ENCODE assay signal across 8 cellular contexts in genomic region chr9:130106860-130107848, GRCh38. TPM values are rescaled to one million over a fixed set of nuclear protein-coding genes. Genes with fewer than 3 reads are reported as not detected.
DNase-seq lines count a peak whose midpoint lies in the region; ATAC-seq, FAIRE-seq and TF ChIP-seq lines count a peak whose summit lies in the region.

No MANE protein-coding gene starts in this region.

- no peak overlapping the region for H3K4me2 ChIP-seq in GM12878 (ENCODE audit: control insufficient read depth, insufficient read depth)

- H3K27ac ChIP-seq in GM12878 (ENCODE audit: control insufficient read depth, insufficient read depth) (no peak overlapping the region), small intestine (ENCODE audit: low read depth in 1 of 2, low read length in 1 of 2) (no peak overlapping the region)

- BruUV-seq in GM12878 (replicated peaks; lab: Mats Ljungman, UMichigan) = no TSS peak

- no peaks in the 10 kb centered on the region for H3K27me3 ChIP-seq in GM12878 (replicated peaks in 1 of 2; ENCODE audit: control insufficient read depth in 2 of 2, insufficient read depth in 2 of 2, low read length in 1 of 2)
- no peaks in the 10 kb centered on the region for H3K27me3 ChIP-seq in small intestine (ENCODE audit: control insufficient read depth in 2 of 2, insufficient read depth in 2 of 2, low read length in 2 of 2)

- RAD21 ChIA-PET in GM12878 (lab: Charles Lee; ENCODE audit: unreplicated experiment) = interaction anchor here (1.0 to 4.3 kb wide), 5 partner anchors 9 to 208 kb away, joined by 3 to 22 read pairs (median 20); no protein-coding TSS in a partner anchor

- H2AFZ ChIP-seq in GM12878 (ENCODE audit: control insufficient read depth, low read depth, low read length) = no peak overlapping the region

- TF ChIP-seq RAD21 in GM12878 (IDR thresholded peaks at IDR 0.05; ENCODE audit: insufficient read depth, low read depth, low read length) = peak; percentile 90

- H3K36me3 ChIP-seq in GM12878 (ENCODE audit: control insufficient read depth in 2 of 2, insufficient read depth in 2 of 2, low read length in 1 of 2) (peaks cover 9 to 15% of the 10 kb centered on the region in 2 experiments), small intestine (ENCODE audit: control insufficient read depth in 2 of 2, insufficient read depth in 2 of 2, low read length in 2 of 2) (peaks cover 3 to 10% of the 10 kb centered on the region in 2 donors)

- CTCF ChIA-PET in GM12878 (lab: Yijun Ruan, JAX) = interaction anchor here (0.6 to 7.2 kb wide), 29 partner anchors 9 to 393 kb away, joined by 3 to 96 read pairs (median 4); no protein-coding TSS in a partner anchor

- intact Hi-C loops in GM12878 (cut with micrococcal nuclease; ENCODE audit: unreplicated experiment) = loop anchor here (1.0 to 5.0 kb wide), 2 partner anchors 129 to 235 kb away; no protein-coding TSS in a partner anchor

- H3K79me2 ChIP-seq in GM12878 (ENCODE audit: control insufficient read depth, insufficient read depth, low read length) = no peaks in the 10 kb centered on the region

- SMC1A ChIA-PET in GM12878 (lab: Charles Lee; ENCODE audit: uncharacterized antibody, unreplicated experiment) = interaction anchor here (0.6 to 3.0 kb wide), 14 partner anchors 13 to 207 kb away, joined by 3 to 46 read pairs (median 4); no protein-coding TSS in a partner anchor

- in situ Hi-C loops in GM12878 (cut with MboI) = no loop called here

- no peak overlapping the region for H3K4me3 ChIP-seq in GM12878
- H3K4me3 ChIP-seq in small intestine (ENCODE audit: low read depth in 1 of 2, low read length in 2 of 2) = no peak overlapping the region

- no peaks in the 10 kb centered on the region for H4K20me1 ChIP-seq in GM12878 (ENCODE audit: control insufficient read depth, insufficient read depth)

- H3K4me1 ChIP-seq in GM12878 (ENCODE audit: control insufficient read depth, insufficient read depth, low read length) = peaks cover 6% of the 10 kb centered on the region
- H3K4me1 ChIP-seq in small intestine (ENCODE audit: control insufficient read depth in 2 of 2, insufficient read depth in 1 of 2, low read depth in 1 of 2, low read length in 1 of 2) = no peaks in the 10 kb centered on the region

- WGBS in GM12878 (ENCODE audit: insufficient coverage, insufficient replicate concordance, low lambda C conversion rate, missing lambda C conversion rate) = 33% methylated on average over 12 of the region's 12 CpGs
- 45 to 51% (median 46%) methylated on average over 12 of the region's 12 CpGs for WGBS in small intestine, 3 donors

- TF ChIP-seq POLR2A in GM12878 (IDR thresholded peaks at IDR 0.05; ENCODE audit: low read depth, low read length) = no peak

- ATAC-seq in GM12878 (peak; percentile 98), HG03520 (IDR thresholded peaks at IDR 0.05; ENCODE audit: unreplicated experiment) (no peak)

- FAIRE-seq in GM12878 (lab: Jason Lieb, UNC) (peak; percentile 87), small intestine (lab: Jason Lieb, UNC) (no peak)

- no peak for TF ChIP-seq EP300 in GM12878 (IDR thresholded peaks at IDR 0.05; ENCODE audit: borderline replicate concordance in 1 of 2, control insufficient read depth in 1 of 2, low read depth in 2 of 2, low read length in 2 of 2)

- TF ChIP-seq CTCF in GM12878 (IDR thresholded peaks at IDR 0.05 in 2 of 3, conservative IDR thresholded peaks at IDR 0.05 in 1 of 3; ENCODE audit: control insufficient read depth in 2 of 3, extremely low read depth in 1 of 3, insufficient read depth in 1 of 3, low read depth in 3 of 3, low read length in 3 of 3) = peak; percentile 72 to 88 (median 86)

- no peaks in the 10 kb centered on the region for H3K9me3 ChIP-seq in GM12878 (replicated peaks; ENCODE audit: control insufficient read depth, insufficient read depth, low read length)
- H3K9me3 ChIP-seq in small intestine (ENCODE audit: control insufficient read depth, low read depth) = no peaks in the 10 kb centered on the region

- H3K9ac ChIP-seq in GM12878 (ENCODE audit: control insufficient read depth, insufficient read depth, low read length) = no peak overlapping the region

- peak; percentile 76 for DNase-seq in NCI-H510A treated with DMSO at 0.1 percent for 48 hours (lab: John Stamatoyannopoulos, UW)
- DNase-seq in NCI-H510A (lab: John Stamatoyannopoulos, UW) = no peak
- DNase-seq in NCI-H2029 (lab: John Stamatoyannopoulos, UW) = peak; percentile 70
- DNase-seq in UCSD-AML1 (lab: John Stamatoyannopoulos, UW; ENCODE audit: unreplicated experiment) = peak; percentile 63
- DNase-seq in GM12878 (ENCODE audit: low read depth, low spot score) = no peak
- peak; percentile 33 for DNase-seq in iPS DF 19.7 (ENCODE audit: low read depth, low spot score)
- peak; percentile 68 for DNase-seq in small intestine

- POLR2A ChIA-PET in GM12878 (lab: Charles Lee) = no interaction called here

TF ChIP-seq in GM12878, 131 proteins besides CTCF, POLR2A, EP300 and RAD21:
- peak; percentile 88 for TF ChIP-seq SMC3 (IDR thresholded peaks at IDR 0.05; ENCODE audit: borderline replicate concordance, low read length)
- TF ChIP-seq RB1 (IDR thresholded peaks at IDR 0.05; ENCODE audit: borderline replicate concordance) = peak; percentile 34; the same call in 1 of the 2 replicates
- 0 out of 2 replicates have a peak, but pooled peaks have one; percentile 5 for TF ChIP-seq RUNX3 (IDR thresholded peaks at IDR 0.05; ENCODE audit: low read length)
- peak; percentile 33; the same call in 1 of the 2 replicates for TF ChIP-seq SMARCA5 (IDR thresholded peaks at IDR 0.05)
- TF ChIP-seq POU2F2 (IDR thresholded peaks at IDR 0.05; ENCODE audit: borderline replicate concordance, low read depth, low read length) = 0 out of 3 replicates have a peak, but pooled peaks have one; percentile 40
- peak; percentile 73; the same call in 1 of the 2 replicates for TF ChIP-seq YY1 (IDR thresholded peaks at IDR 0.05; ENCODE audit: low read depth, low read length)
- TF ChIP-seq TAF1 (IDR thresholded peaks at IDR 0.05; ENCODE audit: borderline replicate concordance, low read depth, low read length) = no peak
- TF ChIP-seq SKIL (IDR thresholded peaks at IDR 0.05; ENCODE audit: low read depth, poor library complexity, severe bottlenecking) = peak; percentile 36
- TF ChIP-seq MEF2B (IDR thresholded peaks at IDR 0.05; ENCODE audit: partially characterized antibody, poor library complexity, severe bottlenecking) = no peak
- TF ChIP-seq PKNOX1 (IDR thresholded peaks at IDR 0.05) = no peak
- TF ChIP-seq MAX (IDR thresholded peaks at IDR 0.05; ENCODE audit: low read depth, low read length) = no peak
TF ChIP-seq in GM12878: peak in this region for 7.

RNA-seq across cellular contexts. Expression of gene GPR107, which starts 53.4 kb away (rescaled TPM):
- total RNA-seq in GM12878 (2013; cell fraction: nucleolus; rRNA removed) = 50.0 and 61.3 TPM in 2 replicates
- total RNA-seq in GM12878 (2014; rRNA removed) (10.1 and 10.3 TPM in 2 replicates), GM12878 (2014; rRNA removed; fragmentation: Illumina TruSeq; extraction: Trizol) (9.9 and 10.0 TPM in 2 replicates), GM12878 (2021) (14.9 and 16.6 TPM in 2 replicates)
- polyA plus RNA-seq in GM12878 (2011; ENCODE audit: low read depth) = 10.6 TPM
- polyA plus RNA-seq in GM12878 (2011; rRNA removed) (21.4 and 23.2 TPM in 2 replicates), GM12878 (2014; fragmentation: Illumina TruSeq; extraction: Trizol) (13.2 and 14.0 TPM in 2 replicates), GM12878 (2014; fragmentation: Nextera tagmentation; extraction: Ambion mirVana) (1 to 10 TPM; 2.7 to 2.9 TPM), GM12878 (2014; rRNA removed) (10.0 and 11.2 TPM in 2 replicates), GM12878 (2016; fragmentation: Nextera tagmentation; extraction: Ambion mirVana) (10 to 100 TPM in 1 of 2 experiments, 1 to 10 TPM in 1; 6.3 to 10.9 TPM), small intestine (10 to 100 TPM in 1 of 3 donors, 1 to 10 TPM in 2; 2.7 to 22.4 (median 3.2) TPM)
- polyA plus RNA-seq in GM12878 (2011; cell fraction: cytosol; rRNA removed) = 11.0 and 12.5 TPM in 2 replicates
- 19.9 and 23.2 TPM in 2 replicates for polyA plus RNA-seq in GM12878 (2011; cell fraction: nucleus; rRNA removed)
- polyA plus RNA-seq in GM12878 (2012) = 14.5 and 22.9 TPM in 2 replicates
- polyA minus RNA-seq in GM12878 (2011; rRNA and poly(A)+ RNA removed) = 22.1 and 23.7 TPM in 2 replicates
- polyA minus RNA-seq in GM12878 (2011; cell fraction: cytosol; rRNA and poly(A)+ RNA removed) = 7.4 and 18.3 TPM in 2 replicates
- 10.5 and 20.3 TPM in 2 replicates for polyA minus RNA-seq in GM12878 (2011; cell fraction: nucleus; rRNA and poly(A)+ RNA removed)

Comparison
In these comparisons a context has a peak if more than half of its experiments do, and no peak if none do; other contexts are left out.
1. DNase-seq: peak in NCI-H510A treated with DMSO at 0.1 percent for 48 hours (single experiment), NCI-H2029 (single experiment), UCSD-AML1 (single experiment), iPS DF 19.7 (single experiment) and small intestine (single experiment); none in NCI-H510A (single experiment) and GM12878 (single experiment).